In the genomic region with DNA sequence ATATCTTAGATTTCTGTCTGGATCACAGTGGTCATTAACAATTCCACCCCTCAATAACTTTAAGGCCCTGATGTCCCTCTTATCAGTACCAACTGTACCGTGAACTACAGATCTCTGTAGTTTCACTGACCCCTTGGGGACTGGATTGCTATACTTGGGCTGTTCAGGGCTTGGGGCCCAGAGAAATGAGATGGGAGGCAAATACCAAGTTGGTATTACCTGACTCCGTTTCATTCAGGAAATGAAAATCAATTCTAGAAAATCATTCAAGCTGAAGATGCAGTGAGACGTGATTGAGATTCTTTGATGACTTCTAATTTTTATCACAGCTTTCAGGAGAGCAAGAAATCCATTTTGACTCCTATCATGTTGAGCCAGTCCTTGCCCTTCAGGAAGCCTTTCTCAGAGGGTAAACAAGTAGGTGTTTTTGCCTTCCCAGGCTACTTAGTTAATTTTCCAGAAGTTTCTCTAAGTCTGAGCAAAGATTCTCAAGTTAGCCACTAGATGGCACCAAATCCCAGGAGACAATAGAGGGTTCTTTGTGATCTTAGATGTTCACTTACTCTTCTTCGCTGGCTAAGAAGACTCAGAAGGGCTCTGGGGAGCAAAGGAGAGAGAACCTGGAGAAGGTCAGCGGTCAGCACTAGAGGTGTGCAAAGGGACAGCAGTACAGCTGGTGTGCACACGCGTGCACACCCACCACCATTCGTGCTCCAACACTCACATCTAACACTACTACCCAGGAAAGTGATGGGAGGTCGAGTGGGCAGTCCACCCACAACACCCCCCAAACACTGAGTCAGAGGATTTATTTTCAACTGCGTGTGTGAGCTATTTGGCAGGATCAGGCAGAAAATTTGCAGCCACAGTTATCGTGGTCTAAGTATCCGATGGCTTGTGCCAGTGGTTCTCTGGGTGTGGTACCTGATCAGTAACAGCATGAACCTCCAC, we compare ENCODE assay signal across 8 cellular contexts. TPM values are rescaled to one million over a fixed set of nuclear protein-coding genes. Genes with fewer than 3 reads are reported as not detected.
DNase-seq lines count a peak whose midpoint lies in the region; ATAC-seq lines count a peak whose summit lies in the region.

No MANE protein-coding gene starts in this region.

- H3K27ac ChIP-seq in SJCRH30 = no peak overlapping the region
- peak overlapping the region; percentile 93 for H3K27ac ChIP-seq in substantia nigra (ENCODE audit: low read depth, low read length, poor library complexity, severe bottlenecking)

- peak; percentile 61 for DNase-seq in activated effector memory CD4-positive, alpha-beta T cell treated with anti-CD3 and anti-CD28 coated beads, Interleukin-2, amount 50 U/mL, for 16 hours
- no peak for DNase-seq in activated effector memory CD4-positive, alpha-beta T cell treated with Interleukin-2 at 50 U/mL for 16 hours
- DNase-seq in LHCN-M2 (ENCODE audit: low read depth) (peak; percentile 72), SJCRH30 (peak; percentile 34 to 84), cerebellar cortex (ENCODE audit: low spot score) (peak; percentile 82), left kidney (ENCODE audit: low read depth, low spot score) (peak; percentile 80), substantia nigra (lab: John Stamatoyannopoulos, UW) (peak in 16 of 49 donors; percentile 1 to 55 (median 12))

- H3K27me3 ChIP-seq in SJCRH30 = no peaks in the 10 kb centered on the region

- peak; percentile 67 for ATAC-seq in GM21825 (IDR thresholded peaks at IDR 0.05; ENCODE audit: unreplicated experiment)

- H3K4me3 ChIP-seq in SJCRH30 = no peak overlapping the region

- no peaks in the 10 kb centered on the region for H3K9me3 ChIP-seq in SJCRH30 (replicated peaks)

- H3K4me1 ChIP-seq in SJCRH30 = no peaks in the 10 kb centered on the region

- 0 out of 2 replicates have a peak, but pooled peaks cover 5% of the 10 kb centered on the region for H3K36me3 ChIP-seq in SJCRH30

RNA-seq across cellular contexts. Expression of gene HNRNPH2, which starts 7.4 kb away (rescaled TPM):
- total RNA-seq in LHCN-M2 (2014; rRNA removed) = 65.1 and 71.9 TPM in 2 replicates
- polyA plus RNA-seq in LHCN-M2 (2012) = 47.9 TPM
- total RNA-seq in SJCRH30 (2014; rRNA removed; shearing (Covaris generic)) = 82.4 and 83.3 TPM in 2 replicates

RNA-seq across cellular contexts. Expression of gene GLA, which starts 7.7 kb away (rescaled TPM):
- total RNA-seq in LHCN-M2 (2014; rRNA removed) = 52.1 and 62.6 TPM in 2 replicates
- polyA plus RNA-seq in LHCN-M2 (2012) = 34.3 TPM
- 55.9 and 58.5 TPM in 2 replicates for total RNA-seq in SJCRH30 (2014; rRNA removed; shearing (Covaris generic))

RNA-seq across cellular contexts. Expression of gene RPL36A, which starts 24.6 kb away (rescaled TPM):
- total RNA-seq in LHCN-M2 (2014; rRNA removed) = 1,273 and 1,873 TPM in 2 replicates
- polyA plus RNA-seq in LHCN-M2 (2012) = 1,805 TPM
- 3,964 and 4,118 TPM in 2 replicates for total RNA-seq in SJCRH30 (2014; rRNA removed; shearing (Covaris generic))

RNA-seq across cellular contexts. Expression of gene BTK, which starts 29.5 kb away (rescaled TPM):
- not detected in 2 replicates for total RNA-seq in LHCN-M2 (2014; rRNA removed)
- polyA plus RNA-seq in LHCN-M2 (2012) = not detected
- total RNA-seq in SJCRH30 (2014; rRNA removed; shearing (Covaris generic)) = 0.05 TPM in 1 of 2 replicates, not detected in the other
